Comparison of ENCODE assay signal across 17 cellular contexts in the genomic region with DNA sequence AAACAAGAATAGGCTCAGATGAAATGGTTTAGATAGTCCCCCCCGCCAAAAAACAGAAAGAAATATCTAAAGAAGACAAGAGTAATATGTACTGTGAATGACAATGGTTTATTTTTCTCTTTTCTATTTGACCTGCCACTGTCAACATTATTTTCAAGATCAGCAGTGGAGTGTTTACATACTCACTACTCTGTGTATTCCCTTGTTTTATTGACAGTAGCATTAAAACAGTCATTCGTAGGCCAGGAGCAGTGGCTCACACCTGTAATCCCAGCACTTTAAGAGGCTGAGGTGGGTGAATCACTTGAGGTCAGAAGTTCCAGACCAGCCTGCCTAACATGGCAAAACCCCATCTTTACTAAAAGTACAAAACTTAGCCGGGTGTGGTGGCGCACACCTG.
"Had no signal": no experiment of that assay in that cellular context is flagged by ENCODE, and none has a peak within 500 bp of the region (broad histone marks: within the 10 kb centered on the region; RNA-seq: fewer than 3 reads in every experiment).

No MANE protein-coding gene starts in this region.

- H3K27me3 Mint-ChIP-seq: activated T-cell treated with anti-CD3 and anti-CD28 coated beads, Interleukin-2, amount 50 U/mL, for 24 hours had no signal

- H3K36me3 Mint-ChIP-seq: mesothelial cell of epicardium; natural killer cell treated with Interleukin-12 subunit alpha and Interleukin-12 subunit beta and Interleukin-15 and Interleukin-18, amount 100 ng/mL, for 72 hours had no signal

- H3K27ac Mint-ChIP-seq: activated CD8-positive, alpha-beta T cell treated with anti-CD3 and anti-CD28 coated beads for 36 hours; activated T-cell treated with anti-CD3 and anti-CD28 coated beads, Interleukin-2, amount 50 U/mL, for 24 hours; activated T-helper 2 cell treated with anti-CD3 and anti-CD28 coated beads, Interferon-gamma antibody, Interleukin-2, Interleukin-4, amounts not matched to agents 10 μg/mL and 5 μg/mL and 100 μg/mL, durations not matched to agents 14 hours and 24 hours and 36 hours; mesothelial cell of epicardium; natural killer cell treated with Interleukin-12 subunit alpha and Interleukin-12 subunit beta and Interleukin-15 and Interleukin-18, amount 100 ng/mL, for 72 hours had no signal

- H3K4me3 Mint-ChIP-seq: activated CD8-positive, alpha-beta T cell treated with anti-CD3 and anti-CD28 coated beads for 36 hours; activated T-cell treated with anti-CD3 and anti-CD28 coated beads, Interleukin-2, amount 50 U/mL, for 24 hours; mesothelial cell of epicardium; natural killer cell treated with Interleukin-12 subunit alpha and Interleukin-12 subunit beta and Interleukin-15 and Interleukin-18, amount 100 ng/mL, for 72 hours had no signal

- DNase-seq: activated CD4-positive, alpha-beta T cell treated with anti-CD3 and anti-CD28 coated beads for 48 hours; activated CD4-positive, CD25-positive, alpha-beta regulatory T cell; activated CD8-positive, alpha-beta T cell treated with anti-CD3 and anti-CD28 coated beads for 36 hours; activated naive CD4-positive, alpha-beta T cell treated with Interleukin-2 at 50 U/mL for 16 hours; activated T-cell treated with anti-CD3 and anti-CD28 coated beads, Interleukin-2, amount 50 U/mL, for 24 hours; body of pancreas; central memory CD4-positive, alpha-beta T cell; dorsolateral prefrontal cortex; erythroblast; right lobe of liver; stimulated activated CD4-positive, alpha-beta T cell treated with anti-CD3 and anti-CD28 coated beads, Interleukin-15, amount 100 ng/mL, for 24 hours; stimulated activated CD4-positive, alpha-beta T cell treated with anti-CD3 and anti-CD28 coated beads, Interleukin-2, amount 100 ng/mL, for 48 hours; stomach; trophoblast cell had no signal

- H3K9me3 Mint-ChIP-seq: activated CD8-positive, alpha-beta T cell treated with anti-CD3 and anti-CD28 coated beads for 36 hours; activated T-cell treated with anti-CD3 and anti-CD28 coated beads, Interleukin-2, amount 50 U/mL, for 24 hours; activated T-helper 2 cell treated with anti-CD3 and anti-CD28 coated beads, Interferon-gamma antibody, Interleukin-2, Interleukin-4, amounts not matched to agents 10 μg/mL and 5 μg/mL and 100 μg/mL, durations not matched to agents 14 hours and 24 hours and 36 hours; mesothelial cell of epicardium had no signal

- ATAC-seq: activated CD8-positive, alpha-beta T cell treated with anti-CD3 and anti-CD28 coated beads for 36 hours; body of pancreas; natural killer cell treated with Interleukin-12 subunit alpha and Interleukin-12 subunit beta and Interleukin-15 and Interleukin-18, amount 100 ng/mL, for 72 hours had no signal
